1 cellular context compared by ENCODE assay signal in genomic region chr1:24415910-24416665, GRCh38.
TF ChIP-seq lines count a peak whose summit lies in the region.

No MANE protein-coding gene starts in this region.

TF ChIP-seq in HepG2, 621 proteins besides CTCF, POLR2A, EP300 and RAD21 (continued from another document):
- TF ChIP-seq, protein P1, sequence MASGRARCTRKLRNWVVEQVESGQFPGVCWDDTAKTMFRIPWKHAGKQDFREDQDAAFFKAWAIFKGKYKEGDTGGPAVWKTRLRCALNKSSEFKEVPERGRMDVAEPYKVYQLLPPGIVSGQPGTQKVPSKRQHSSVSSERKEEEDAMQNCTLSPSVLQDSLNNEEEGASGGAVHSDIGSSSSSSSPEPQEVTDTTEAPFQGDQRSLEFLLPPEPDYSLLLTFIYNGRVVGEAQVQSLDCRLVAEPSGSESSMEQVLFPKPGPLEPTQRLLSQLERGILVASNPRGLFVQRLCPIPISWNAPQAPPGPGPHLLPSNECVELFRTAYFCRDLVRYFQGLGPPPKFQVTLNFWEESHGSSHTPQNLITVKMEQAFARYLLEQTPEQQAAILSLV (CRISPR knock-in tag; IDR thresholded peaks at IDR 0.05; ENCODE audit: borderline replicate concordance), result 0 out of 2 replicates have a peak, but pooled peaks have one; percentile 39
- TF ChIP-seq ZNF788 (CRISPR knock-in tag; IDR thresholded peaks at IDR 0.05; ENCODE audit: borderline replicate concordance), result peak; percentile 26; the same call in 1 of the 2 replicates
- no peak for TF ChIP-seq ZNF362 (CRISPR knock-in tag; IDR thresholded peaks at IDR 0.05; ENCODE audit: borderline replicate concordance)
